ENCODE assay signal across 1 cellular context in the genomic region with DNA sequence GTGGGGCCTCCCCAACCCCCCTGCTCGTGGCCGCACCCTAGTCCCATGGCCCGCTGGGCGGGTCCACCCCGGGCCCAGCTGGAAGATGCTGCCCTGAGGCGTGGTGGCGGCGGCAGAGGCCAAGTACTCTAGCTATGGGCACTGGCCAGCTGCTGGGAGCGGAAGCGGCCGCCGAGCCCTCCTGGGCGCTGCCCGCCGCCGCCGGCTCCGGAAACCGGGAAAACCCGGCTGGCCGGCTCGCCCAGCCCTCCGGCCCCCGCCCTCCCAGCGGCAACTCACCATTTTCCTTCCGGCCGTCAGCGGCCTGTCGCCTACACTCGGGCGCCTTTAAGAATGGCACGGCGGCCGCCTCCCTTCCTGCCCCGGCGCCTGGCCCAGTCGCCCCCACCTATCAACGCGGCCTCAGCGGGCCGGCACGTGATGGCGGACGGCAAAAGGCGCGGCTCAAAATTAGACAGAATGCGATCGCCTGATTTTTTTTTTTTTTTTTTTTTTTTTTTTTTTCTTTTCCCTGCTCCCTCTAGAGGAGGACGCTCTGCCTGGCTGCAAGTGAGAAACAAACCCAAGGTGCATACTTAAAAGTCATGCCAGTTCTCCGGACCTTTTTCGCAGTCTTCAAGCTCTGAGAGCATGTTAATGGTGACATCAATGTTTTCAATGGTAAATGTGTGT.
A peak's percentile ranks its signal among the peaks of the same experiment; 100 is the strongest.
TF ChIP-seq lines count a peak whose summit lies in the region.

TSS of gene GMFB (minus strand) at position 335 of the 672 bp plus-strand sequence. CDS start at position 282, 53 bp downstream.

TF ChIP-seq in WTC11, 78 proteins besides CTCF, POLR2A, EP300 and RAD21 (continued from another document):
- TF ChIP-seq ZNF396 (CRISPR knock-in tag; IDR thresholded peaks at IDR 0.05; ENCODE audit: borderline replicate concordance) (no peak), USF1 (CRISPR knock-in tag; IDR thresholded peaks at IDR 0.05) (peak; percentile 94), IRF2 (CRISPR knock-in tag; IDR thresholded peaks at IDR 0.05; ENCODE audit: borderline replicate concordance, low read depth) (no peak), USF2 (CRISPR knock-in tag; IDR thresholded peaks at IDR 0.05) (peak; percentile 95), GTF2I (CRISPR knock-in tag; conservative IDR thresholded peaks at IDR 0.05) (no peak), ZNF138 (CRISPR knock-in tag; conservative IDR thresholded peaks at IDR 0.05) (no peak), TEAD4 (CRISPR knock-in tag; IDR thresholded peaks at IDR 0.05) (no peak), ZNF416 (CRISPR knock-in tag; IDR thresholded peaks at IDR 0.05) (no peak)
TF ChIP-seq in WTC11: peak in this region for 17.
